In the genomic region with DNA sequence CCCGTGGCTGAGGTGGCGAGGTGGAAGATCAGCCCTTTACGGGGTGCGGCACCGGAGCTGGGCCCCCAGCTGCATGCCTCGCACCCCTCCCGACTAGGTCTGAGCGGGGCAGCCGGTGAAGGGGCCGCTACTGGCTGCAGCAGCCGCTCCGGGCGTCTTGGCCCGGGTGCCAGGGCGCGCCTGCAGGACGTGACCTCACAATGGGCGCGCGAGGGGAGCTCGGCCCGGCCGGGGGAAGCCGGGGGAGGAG, we compare ENCODE assay signal across 8 cellular contexts. TPM values are rescaled to one million over a fixed set of nuclear protein-coding genes. Genes with fewer than 3 reads are reported as not detected.
A peak's percentile ranks its signal among the peaks of the same experiment; 100 is the strongest.
DNase-seq lines count a peak whose midpoint lies in the region; ATAC-seq and TF ChIP-seq lines count a peak whose summit lies in the region.

No MANE protein-coding gene starts in this region.

- H2AFZ ChIP-seq in GM23338, result peak overlapping the region; percentile 74
- no peak overlapping the region for H2AFZ ChIP-seq in fibroblast of lung (ENCODE audit: low read length)

- DNase-seq in CD1c-positive myeloid dendritic cell (ENCODE audit: extremely low spot score) (peak; percentile 63), GM23338 (ENCODE audit: low spot score) (peak; percentile 65), SK-N-MC (ENCODE audit: low read depth, low spot score) (no peak), fibroblast of lung (ENCODE audit: low read depth in 2 of 2) (no peak), prostate gland (ENCODE audit: low spot score) (no peak), NCI-H2107 (lab: John Stamatoyannopoulos, UW) (no peak), activated gamma-delta T cell treated with Interleukin-2 at 50 U/mL for 16 hours (no peak)

- no peak for TF ChIP-seq POLR2A in prostate gland (IDR thresholded peaks at IDR 0.05)

- peak overlapping the region; percentile 95 for H3K27ac Mint-ChIP-seq in GM23338

- H3K4me3 ChIP-seq in GM23338 (peak overlapping the region; percentile 100), SK-N-MC (peak overlapping the region; percentile 94), fibroblast of lung (replicated peaks in 1 of 4; ENCODE audit: control extremely low read depth in 1 of 4, insufficient read depth in 1 of 4, low read depth in 3 of 4, low read length in 4 of 4) (peak overlapping the region; percentile 87 to 94 (median 90)), prostate gland (peak overlapping the region; percentile 88 to 96)

- peaks cover 37% of the 10 kb centered on the region for H3F3A ChIP-seq in GM23338 (replicated peaks; ENCODE audit: low read depth)

- peaks cover 40% of the 10 kb centered on the region for H3K36me3 Mint-ChIP-seq in GM23338 (ENCODE audit: low read depth)

- H3K27me3 Mint-ChIP-seq in GM23338 (ENCODE audit: insufficient read depth, low read depth, poor library complexity), result peaks cover 9% of the 10 kb centered on the region

- H3K9ac ChIP-seq in SK-N-MC (ENCODE audit: insufficient read length) (peak overlapping the region; percentile 94), fibroblast of lung (ENCODE audit: insufficient read depth, low read length) (peak overlapping the region; percentile 89)

- H3K9me3 ChIP-seq in SK-N-MC (ENCODE audit: low read depth, low read length), result no peaks in the 10 kb centered on the region
- H3K9me3 ChIP-seq in fibroblast of lung (ENCODE audit: control insufficient read depth, insufficient read depth, low read depth, low read length), result no peaks in the 10 kb centered on the region
- H3K9me3 ChIP-seq in prostate gland, result no peaks in the 10 kb centered on the region

- H3K27me3 ChIP-seq in GM23338 (ENCODE audit: insufficient read depth), result no peaks in the 10 kb centered on the region
- H3K27me3 ChIP-seq in fibroblast of lung (ENCODE audit: control insufficient read depth, insufficient read depth, low read length), result no peaks in the 10 kb centered on the region
- H3K27me3 ChIP-seq in prostate gland (replicated peaks; ENCODE audit: insufficient read depth), result no peaks in the 10 kb centered on the region

- H3K4me2 ChIP-seq in GM23338 (peak overlapping the region; percentile 99), fibroblast of lung (ENCODE audit: extremely low read depth, insufficient read depth, low read length) (peak overlapping the region; percentile 91)

- H3K9me3 Mint-ChIP-seq in GM23338, result no peaks in the 10 kb centered on the region; the same call in 2 of the 3 replicates

- H3K36me3 ChIP-seq in GM23338 (ENCODE audit: insufficient read depth), result peaks cover 15% of the 10 kb centered on the region; the same call in 1 of the 2 replicates
- peaks cover 24% of the 10 kb centered on the region for H3K36me3 ChIP-seq in SK-N-MC (ENCODE audit: insufficient read depth, low read length)
- no peaks in the 10 kb centered on the region for H3K36me3 ChIP-seq in fibroblast of lung (ENCODE audit: control insufficient read depth, insufficient read depth, low read length)
- no peaks in the 10 kb centered on the region for H3K36me3 ChIP-seq in prostate gland

- H3K4me1 ChIP-seq in GM23338 (ENCODE audit: insufficient read depth) (peaks cover 16% of the 10 kb centered on the region), fibroblast of lung (ENCODE audit: control insufficient read depth, extremely low read depth, insufficient read depth, low read length) (peaks cover 13% of the 10 kb centered on the region), prostate gland (replicated peaks) (peaks cover 14% of the 10 kb centered on the region)

- TF ChIP-seq CTCF in GM23338 (conservative IDR thresholded peaks at IDR 0.05; ENCODE audit: low read depth in 2 of 2), result no peak
- TF ChIP-seq CTCF in fibroblast of lung (conservative IDR thresholded peaks at IDR 0.05 in 1 of 2, IDR thresholded peaks at IDR 0.05 in 1 of 2; ENCODE audit: low read depth in 1 of 2, low read length in 2 of 2), result no peak
- no peak for TF ChIP-seq CTCF in prostate gland (IDR thresholded peaks at IDR 0.05)

- H3K79me2 ChIP-seq in GM23338 (replicated peaks; ENCODE audit: insufficient read depth) (peaks cover 91% of the 10 kb centered on the region), fibroblast of lung (ENCODE audit: control insufficient read depth, insufficient read depth, low read length) (peaks cover 84% of the 10 kb centered on the region)

- no peaks in the 10 kb centered on the region for H3K9me2 ChIP-seq in GM23338 (ENCODE audit: insufficient read depth)

- ATAC-seq in GM23338, result peak; percentile 33; the same call in 2 of the 3 replicates
- ATAC-seq in HG02798 (IDR thresholded peaks at IDR 0.05; ENCODE audit: poor library complexity, unreplicated experiment), result no peak

- H3K27ac ChIP-seq in GM23338 (ENCODE audit: low read depth), result peak overlapping the region; percentile 91
- H3K27ac ChIP-seq in SK-N-MC, result no peak overlapping the region
- H3K27ac ChIP-seq in fibroblast of lung (ENCODE audit: insufficient read depth, low read length), result peak overlapping the region; percentile 94
- peak overlapping the region; percentile 84 to 97 for H3K27ac ChIP-seq in prostate gland

- H3K4me3 Mint-ChIP-seq in GM23338, result peak overlapping the region; percentile 90

- intact Hi-C loops in prostate gland (cut with DNase I), result loop anchor here (10.0 kb wide), 1 partner anchor 153 kb away; a partner anchor contains a TSS

- H3K4me1 Mint-ChIP-seq in GM23338, result peaks cover 27% of the 10 kb centered on the region

- H4K20me1 ChIP-seq in GM23338 (replicated peaks; ENCODE audit: insufficient read depth), result peaks cover 36% of the 10 kb centered on the region
- no peaks in the 10 kb centered on the region for H4K20me1 ChIP-seq in fibroblast of lung (ENCODE audit: control insufficient read depth, extremely low read depth, insufficient read depth, low read length)

- WGBS in prostate gland, result 0% methylated on average over 24 of the region's 24 CpGs

TF ChIP-seq in GM23338, 12 proteins besides CTCF, POLR2A, EP300 and RAD21 (continues in another document):
- TF ChIP-seq POLR2AphosphoS5 (IDR thresholded peaks at IDR 0.05; ENCODE audit: low read depth) (no peak), CREB1 (CRISPR knock-in tag; IDR thresholded peaks at IDR 0.05; ENCODE audit: low read depth) (no peak)

RNA-seq across cellular contexts. Expression of a gene that starts 0.4 kb away (rescaled TPM):
- total RNA-seq in GM23338 (2014; rRNA removed; shearing (Covaris generic)), result 25.4 and 29.2 TPM in 2 replicates
- 16.4 and 21.1 TPM in 2 replicates for polyA plus RNA-seq in GM23338 (2016; fragmentation: Nextera tagmentation; extraction: Ambion mirVana)
- 25.8 and 28.8 TPM in 2 replicates for total RNA-seq in fibroblast of lung
- 14.3 and 14.9 TPM in 2 replicates for polyA plus RNA-seq in fibroblast of lung
- 14.6 and 15.8 TPM in 2 replicates for polyA plus RNA-seq in fibroblast of lung (2012)
- polyA minus RNA-seq in fibroblast of lung (ENCODE audit: low replicate concordance), result 7.4 and 12.3 TPM in 2 replicates
- 10 to 100 TPM; 31.2 to 33.3 TPM for total RNA-seq in prostate gland

RNA-seq across cellular contexts. Expression of a gene that starts 0.7 kb away (rescaled TPM):
- total RNA-seq in GM23338 (2014; rRNA removed; shearing (Covaris generic)), result 61.3 and 82.6 TPM in 2 replicates
- polyA plus RNA-seq in GM23338 (2016; fragmentation: Nextera tagmentation; extraction: Ambion mirVana) (129 and 130 TPM in 2 replicates), fibroblast of lung (19.4 and 25.5 TPM in 2 replicates)
- total RNA-seq in fibroblast of lung (26.4 and 32.1 TPM in 2 replicates), prostate gland (10 to 100 TPM; 24.3 to 24.9 TPM)
- 33.6 and 41.6 TPM in 2 replicates for polyA plus RNA-seq in fibroblast of lung (2012)
- 0.75 and 2.0 TPM in 2 replicates for polyA minus RNA-seq in fibroblast of lung (ENCODE audit: low replicate concordance)

RNA-seq across cellular contexts. Expression of a gene that starts 33.1 kb away (rescaled TPM):
- total RNA-seq in GM23338 (2014; rRNA removed; shearing (Covaris generic)), result 22.0 and 28.2 TPM in 2 replicates
- polyA plus RNA-seq in GM23338 (2016; fragmentation: Nextera tagmentation; extraction: Ambion mirVana) (13.2 and 13.4 TPM in 2 replicates), fibroblast of lung (4.2 and 5.0 TPM in 2 replicates)
- total RNA-seq in fibroblast of lung (10.6 and 11.0 TPM in 2 replicates), prostate gland (10 to 100 TPM; 19.6 to 40.4 TPM)
- polyA plus RNA-seq in fibroblast of lung (2012), result 8.9 and 11.7 TPM in 2 replicates
- polyA minus RNA-seq in fibroblast of lung (ENCODE audit: low replicate concordance), result 3.9 and 5.7 TPM in 2 replicates

RNA-seq across cellular contexts. Expression of a gene that starts 39.4 kb away (rescaled TPM):
- 504 and 604 TPM in 2 replicates for total RNA-seq in GM23338 (2014; rRNA removed; shearing (Covaris generic))
- polyA plus RNA-seq in GM23338 (2016; fragmentation: Nextera tagmentation; extraction: Ambion mirVana) (846 and 852 TPM in 2 replicates), fibroblast of lung (57.2 and 65.2 TPM in 2 replicates)
- total RNA-seq in fibroblast of lung (69.9 and 136 TPM in 2 replicates), prostate gland (1,000 to 10,000 TPM; 1,199 to 1,838 TPM)
- 191 and 207 TPM in 2 replicates for polyA plus RNA-seq in fibroblast of lung (2012)
- polyA minus RNA-seq in fibroblast of lung (ENCODE audit: low replicate concordance), result 46.1 and 82.3 TPM in 2 replicates

Comparison
In these comparisons a context has a peak if more than half of its experiments do, and no peak if none do; other contexts are left out.
1. DNase-seq: peak in CD1c-positive myeloid dendritic cell (single experiment) and GM23338 (single experiment); none in SK-N-MC (single experiment), fibroblast of lung (0 of 2), prostate gland (single experiment), NCI-H2107 (single experiment) and activated gamma-delta T cell treated with Interleukin-2 at 50 U/mL for 16 hours (single experiment).
2. Peak in every context shown above with its lines, with median percentiles within 50 percentile points of each other: H3K4me3 ChIP-seq.